8 cellular contexts compared by ENCODE assay signal in the genomic region with DNA sequence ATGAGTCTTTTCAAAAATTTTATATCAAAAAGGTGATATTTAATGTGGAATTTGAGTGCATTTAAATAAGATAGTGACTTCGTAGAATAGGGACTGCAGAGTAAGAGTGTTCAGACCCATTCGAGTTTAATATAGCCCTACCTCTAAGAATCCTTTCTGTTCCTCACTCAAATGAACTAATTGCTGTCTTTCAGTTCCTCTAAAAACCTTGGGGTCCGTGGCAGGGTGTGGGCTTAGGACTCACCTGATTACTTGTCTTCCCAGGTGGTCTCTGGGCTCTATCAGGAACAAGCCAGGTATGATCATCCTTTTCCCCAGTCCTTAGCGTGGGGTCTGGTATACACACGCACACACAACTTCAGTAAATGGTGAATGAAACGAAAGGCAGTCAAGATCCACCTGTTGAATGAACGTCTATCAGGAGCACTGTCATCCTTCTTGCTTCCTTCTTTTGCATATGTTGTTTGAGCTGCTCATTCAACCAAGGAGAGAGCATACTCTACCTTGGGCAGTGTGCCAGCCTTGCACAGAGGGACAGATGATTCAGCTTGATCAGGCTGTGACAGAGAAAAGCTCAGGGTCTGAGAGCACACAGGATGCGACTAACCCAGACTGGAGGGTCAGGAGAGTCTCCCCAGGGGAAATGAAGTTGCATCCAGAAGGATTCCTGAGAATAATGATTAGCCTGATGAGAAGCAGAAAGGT. TPM values are rescaled to one million over a fixed set of nuclear protein-coding genes. Genes with fewer than 3 reads are reported as not detected.
DNase-seq lines count a peak whose midpoint lies in the region; ATAC-seq, FAIRE-seq and TF ChIP-seq lines count a peak whose summit lies in the region.

No MANE protein-coding gene starts in this region.

- H3K9me3 ChIP-seq in gastroesophageal sphincter (no peaks in the 10 kb centered on the region), pancreas (no peaks in the 10 kb centered on the region), vagina (no peaks in the 10 kb centered on the region)

- no peak overlapping the region for H3K4me3 ChIP-seq in gastroesophageal sphincter
- H3K4me3 ChIP-seq in pancreas: peak overlapping the region in 1 of 4 donors; percentile 66
- no peak overlapping the region for H3K4me3 ChIP-seq in vagina

- H3K4me1 ChIP-seq in gastroesophageal sphincter (peaks cover 2 to 39% (median 12%) of the 10 kb centered on the region in 3 donors), pancreas (peaks cover 0 to 19% (median 12%) of the 10 kb centered on the region in 3 donors), vagina (peaks cover 34% of the 10 kb centered on the region)

- no peaks in the 10 kb centered on the region for H3K27me3 Mint-ChIP-seq in activated T-cell treated with anti-CD3 and anti-CD28 coated beads, Interleukin-2, amount 50 U/mL, for 72 hours (ENCODE audit: low read depth)

- H3K4me3 Mint-ChIP-seq in activated T-cell treated with anti-CD3 and anti-CD28 coated beads, Interleukin-2, amount 50 U/mL, for 72 hours: peak overlapping the region; percentile 95 to 97

- H3K27me3 ChIP-seq in gastroesophageal sphincter (no peaks in the 10 kb centered on the region), pancreas (no peaks in the 10 kb centered on the region), vagina (no peaks in the 10 kb centered on the region)

- no peak for TF ChIP-seq CTCF in gastroesophageal sphincter (IDR thresholded peaks at IDR 0.05)
- TF ChIP-seq CTCF in pancreas (IDR thresholded peaks at IDR 0.05): no peak
- TF ChIP-seq CTCF in vagina (IDR thresholded peaks at IDR 0.05): no peak

- 56 to 83% methylated on average over 5 to 8 of the region's 8 CpGs for WGBS in gastroesophageal sphincter (ENCODE audit: low coverage in 1 of 2), 2 donors
- 74 to 81% methylated on average over 8 of the region's 8 CpGs for WGBS in pancreas, 2 donors

- peak overlapping the region; percentile 88 for H3K27ac Mint-ChIP-seq in activated T-cell treated with anti-CD3 and anti-CD28 coated beads, Interleukin-2, amount 50 U/mL, for 72 hours

- H3K36me3 ChIP-seq in gastroesophageal sphincter: no peaks in the 10 kb centered on the region
- H3K36me3 ChIP-seq in pancreas: no peaks in the 10 kb centered on the region
- H3K36me3 ChIP-seq in vagina: no peaks in the 10 kb centered on the region

- ATAC-seq in GM21447 (IDR thresholded peaks at IDR 0.05; ENCODE audit: unreplicated experiment): peak; percentile 64
- peak; percentile 26 to 58 for ATAC-seq in activated T-cell treated with anti-CD3 and anti-CD28 coated beads, Interleukin-2, amount 50 U/mL, for 72 hours (replicated peaks in 1 of 2)
- no peak for ATAC-seq in gastroesophageal sphincter
- ATAC-seq in pancreas: peak in 3 of 4 donors; percentile 12 to 47 (median 22)

- intact Hi-C loops in pancreas (cut with DNase I) (no loop called here), vagina (cut with DNase I) (no loop called here)

- H3K9me3 Mint-ChIP-seq in activated T-cell treated with anti-CD3 and anti-CD28 coated beads, Interleukin-2, amount 50 U/mL, for 72 hours: no peaks in the 10 kb centered on the region

- DNase-seq in DMS 273 (lab: John Stamatoyannopoulos, UW; ENCODE audit: unreplicated experiment): peak; percentile 90
- peak in 74 of 76 experiments; percentile 12 to 90 (median 77) for DNase-seq in HUDEP-2 (lab: John Stamatoyannopoulos, UW; ENCODE audit: unreplicated experiment in 76 of 76)
- peak; percentile 72 for DNase-seq in NOMO-1 treated with DMSO at 0.1 percent for 48 hours (lab: John Stamatoyannopoulos, UW; ENCODE audit: unreplicated experiment)
- peak; percentile 74 to 77 for DNase-seq in activated T-cell treated with anti-CD3 and anti-CD28 coated beads, Interleukin-2, amount 50 U/mL, for 72 hours
- DNase-seq in pancreas: peak in 5 of 6 donors; percentile 37 to 79 (median 64)
- DNase-seq in vagina (ENCODE audit: extremely low spot score in 2 of 2): peak in 1 of 2 donors; percentile 87

- peaks cover 22% of the 10 kb centered on the region for H3K4me1 Mint-ChIP-seq in activated T-cell treated with anti-CD3 and anti-CD28 coated beads, Interleukin-2, amount 50 U/mL, for 72 hours (ENCODE audit: low read depth)

- FAIRE-seq in pancreas (lab: Jason Lieb, UNC): no peak

- peak overlapping the region; percentile 80 to 97 (median 94) for H3K27ac ChIP-seq in gastroesophageal sphincter
- peak overlapping the region in 2 of 4 donors; percentile 92 to 94 for H3K27ac ChIP-seq in pancreas
- H3K27ac ChIP-seq in vagina: peak overlapping the region; percentile 99

- no peaks in the 10 kb centered on the region for H3K36me3 Mint-ChIP-seq in activated T-cell treated with anti-CD3 and anti-CD28 coated beads, Interleukin-2, amount 50 U/mL, for 72 hours (ENCODE audit: insufficient read depth in 2 of 2)

- TF ChIP-seq POLR2A in gastroesophageal sphincter (IDR thresholded peaks at IDR 0.05): no peak
- TF ChIP-seq POLR2A in vagina (IDR thresholded peaks at IDR 0.05): no peak

- no peak for TF ChIP-seq EP300 in gastroesophageal sphincter (IDR thresholded peaks at IDR 0.05)

RNA-seq across cellular contexts. Expression of a gene that starts 1.2 kb away (rescaled TPM):
- 10 to 100 TPM; 23.7 to 28.0 TPM for total RNA-seq in activated T-cell treated with anti-CD3 and anti-CD28 coated beads, Interleukin-2, amount 50 U/mL, for 72 hours
- total RNA-seq in gastroesophageal sphincter (100 to 1,000 TPM in 3 of 4 donors, 10 to 100 TPM in 1; 96.7 to 156 (median 118) TPM), pancreas (10 to 100 TPM; 25.3 to 51.8 (median 30.7) TPM), vagina (73.9 TPM)
- polyA plus RNA-seq in pancreas: 10 to 100 TPM; 19.8 to 39.5 TPM
